20 cellular contexts compared by ENCODE assay signal in the genomic region with DNA sequence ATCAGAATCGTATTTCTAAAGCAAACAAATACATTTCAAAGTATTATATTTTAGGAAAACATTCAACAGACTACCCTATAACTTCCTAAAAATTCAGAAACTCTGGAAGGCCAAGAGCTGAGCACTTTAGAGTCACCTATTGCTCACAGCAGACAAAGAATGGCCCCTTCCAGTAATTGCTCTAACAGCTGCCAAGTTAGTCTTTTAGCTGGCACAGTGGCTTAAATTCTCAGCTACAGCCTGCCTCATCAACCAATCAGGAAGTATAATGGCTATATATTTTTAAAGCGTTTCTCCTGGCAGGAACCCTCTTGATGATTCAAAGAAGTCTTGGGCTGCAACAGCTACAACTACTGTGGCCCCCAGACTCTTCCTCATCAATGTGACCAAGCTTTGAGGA. TPM values are rescaled to one million over a fixed set of nuclear protein-coding genes. Genes with fewer than 3 reads are reported as not detected.
A peak's percentile ranks its signal among the peaks of the same experiment; 100 is the strongest.
DNase-seq lines count a peak whose midpoint lies in the region; TF ChIP-seq lines count a peak whose summit lies in the region.
"Had no signal": no experiment of that assay in that cellular context is flagged by ENCODE, and none has a peak within 500 bp of the region (broad histone marks: within the 10 kb centered on the region; RNA-seq: fewer than 3 reads in every experiment).

No MANE protein-coding gene starts in this region.

- no CpG with 5 or more reads among the region's 2 CpGs for WGBS in neuronal stem cell (ENCODE audit: extremely low coverage in 2 of 2, insufficient read length in 2 of 2, insufficient replicate concordance in 1 of 2), 2 donors

- H3K9me3 ChIP-seq in neuronal stem cell (replicated peaks in 1 of 2; ENCODE audit: control insufficient read depth in 2 of 2, insufficient read depth in 1 of 2, low read depth in 1 of 2, low read length in 2 of 2): no peaks in the 10 kb centered on the region
- no peaks in the 10 kb centered on the region for H3K9me3 ChIP-seq in colonic mucosa
- H3K9me3 ChIP-seq in WERI-Rb-1 (ENCODE audit: severe bottlenecking): no peaks in the 10 kb centered on the region
- H3K9me3 ChIP-seq: upper lobe of left lung had no signal

- H2BK120ac ChIP-seq in neuronal stem cell (ENCODE audit: low read depth, low read length): no peak overlapping the region

- no peak overlapping the region for H3K4ac ChIP-seq in neuronal stem cell (ENCODE audit: low read length)

- H3K14ac ChIP-seq in neuronal stem cell (ENCODE audit: low read length): no peak overlapping the region

- H3K18ac ChIP-seq in neuronal stem cell (ENCODE audit: low read length): no peak overlapping the region

- H3K27me3 ChIP-seq in neuronal stem cell (ENCODE audit: control insufficient read depth in 3 of 3, insufficient read depth in 3 of 3, low read depth in 1 of 3, low read length in 3 of 3): no peaks in the 10 kb centered on the region
- no peaks in the 10 kb centered on the region for H3K27me3 ChIP-seq in colonic mucosa
- H3K27me3 ChIP-seq in WERI-Rb-1 (ENCODE audit: insufficient read depth, low read depth, severe bottlenecking): no peaks in the 10 kb centered on the region
- H3K27me3 ChIP-seq: upper lobe of left lung had no signal

- H3K9ac ChIP-seq in neuronal stem cell (ENCODE audit: low read depth, low read length, poor library complexity) (no peak overlapping the region), colonic mucosa (ENCODE audit: low read depth in 2 of 2, low read length in 2 of 2) (no peak overlapping the region)

- H4K91ac ChIP-seq in neuronal stem cell (ENCODE audit: low read depth, low read length, poor library complexity): no peak overlapping the region

- H3K4me1 ChIP-seq in neuronal stem cell (ENCODE audit: control insufficient read depth in 2 of 2, insufficient read depth in 1 of 2, low read depth in 1 of 2, low read length in 2 of 2) (peaks cover 2 to 3% of the 10 kb centered on the region in 2 donors), colonic mucosa (no peaks in the 10 kb centered on the region)
- H3K4me1 ChIP-seq: upper lobe of left lung had no signal

- H2BK15ac ChIP-seq in neuronal stem cell (ENCODE audit: low read length): no peak overlapping the region

- H3K23ac ChIP-seq in neuronal stem cell (ENCODE audit: low read depth, low read length, poor library complexity): no peak overlapping the region

- H3K79me1 ChIP-seq in neuronal stem cell (ENCODE audit: low read depth, low read length): no peaks in the 10 kb centered on the region

- DNase-seq in NCI-H1694 treated with DMSO at 0.1 percent for 48 hours (lab: John Stamatoyannopoulos, UW) (peak; percentile 39), NCI-H82 treated with DMSO at 0.1 percent for 48 hours (lab: John Stamatoyannopoulos, UW; ENCODE audit: unreplicated experiment) (peak; percentile 56), neuronal stem cell (ENCODE audit: low spot score) (no peak), colonic mucosa (no peak), WERI-Rb-1 (no peak)
- no peak for DNase-seq in central memory CD4-positive, alpha-beta T cell
- no peak for DNase-seq in activated CD8-positive, alpha-beta memory T cell treated with anti-CD3 and anti-CD28 coated beads, Interleukin-2, amount 50 U/mL, for 48 hours
- DNase-seq: activated CD4-positive, alpha-beta memory T cell treated with anti-CD3 and anti-CD28 coated beads, Interleukin-2, amount 10 ng/mL, durations not matched to agents 7 days and 5 days; activated T-cell treated with anti-CD3 and anti-CD28 coated beads, Interleukin-2, amount 50 U/mL, for 4 hours; effector memory CD8-positive, alpha-beta T cell; GOT3; mesendoderm; stimulated activated CD4-positive, alpha-beta T cell treated with anti-CD3 and anti-CD28 coated beads, Interleukin-12 subunit alpha, Interleukin-12 subunit beta, amount 100 ng/mL, for 4 hours; stimulated activated naive CD4-positive, alpha-beta T cell; T-helper 1 cell; upper lobe of left lung had no signal

- TF ChIP-seq CTCF in colonic mucosa (IDR thresholded peaks at IDR 0.05) (no peak), WERI-Rb-1 (IDR thresholded peaks at IDR 0.05; ENCODE audit: low read depth, low read length) (no peak)

- intact Hi-C loops in colonic mucosa (cut with DNase I): no loop called here

- no peak overlapping the region for H3K4me2 ChIP-seq in neuronal stem cell (ENCODE audit: insufficient read depth, low read length, poor library complexity, severe bottlenecking)

- peak overlapping the region; percentile 11 for H2AFZ ChIP-seq in neuronal stem cell (ENCODE audit: low read length)

- TF ChIP-seq EP300 in Ishikawa (IDR thresholded peaks at IDR 0.05; ENCODE audit: borderline replicate concordance): no peak

- H4K8ac ChIP-seq in neuronal stem cell (ENCODE audit: low read depth, low read length): no peak overlapping the region

- H2BK12ac ChIP-seq in neuronal stem cell (ENCODE audit: low read length): no peak overlapping the region

- H3K27ac ChIP-seq in neuronal stem cell (replicated peaks; ENCODE audit: low read length) (no peak overlapping the region), colonic mucosa (no peak overlapping the region), WERI-Rb-1 (no peak overlapping the region)
- H3K27ac ChIP-seq: upper lobe of left lung, VCaP had no signal

- no peak overlapping the region for H2AK5ac ChIP-seq in neuronal stem cell (ENCODE audit: low read depth, low read length)

- no peak overlapping the region for H2BK5ac ChIP-seq in neuronal stem cell (ENCODE audit: low read length)

- H3K36me3 ChIP-seq in neuronal stem cell (replicated peaks in 1 of 2; ENCODE audit: control insufficient read depth in 2 of 2, insufficient read depth in 2 of 2, low read length in 2 of 2) (no peaks in the 10 kb centered on the region), colonic mucosa (no peaks in the 10 kb centered on the region), WERI-Rb-1 (no peaks in the 10 kb centered on the region)
- H3K36me3 ChIP-seq: upper lobe of left lung had no signal

- no peak for TF ChIP-seq RAD21 in Ishikawa (IDR thresholded peaks at IDR 0.05; ENCODE audit: low read depth)

- H3K4me3 ChIP-seq in neuronal stem cell (ENCODE audit: low read length in 2 of 2): no peak overlapping the region
- no peak overlapping the region for H3K4me3 ChIP-seq in colonic mucosa
- H3K4me3 ChIP-seq in WERI-Rb-1 (ENCODE audit: low read depth, low read length): no peak overlapping the region
- H3K4me3 ChIP-seq: upper lobe of left lung had no signal

TF ChIP-seq in Ishikawa, 13 proteins besides CTCF, POLR2A, EP300 and RAD21:
- no peak for TF ChIP-seq TCF12 (IDR thresholded peaks at IDR 0.05; ENCODE audit: low read depth)
- no peak for TF ChIP-seq ZBTB7A (IDR thresholded peaks at IDR 0.05; ENCODE audit: low read depth)
- TF ChIP-seq CEBPB (IDR thresholded peaks at IDR 0.05): no peak
- peak; percentile 58; the same call in 1 of the 2 replicates for TF ChIP-seq NFIC (IDR thresholded peaks at IDR 0.05)

RNA-seq across cellular contexts. Expression of gene SLITRK5, which starts 14.9 kb away (rescaled TPM):
- 3.4 TPM for polyA plus RNA-seq in neuronal stem cell (2013, experiment 1 of 2)
- polyA plus RNA-seq in neuronal stem cell (2013, experiment 2 of 2): 3.6 TPM
- total RNA-seq in colonic mucosa: under 1 TPM; 0.10 to 0.13 TPM
- polyA plus RNA-seq: BJ, IgD-negative memory B cell had no signal

Comparison
In these comparisons a context has a peak if more than half of its experiments do, and no peak if none do; other contexts are left out.
1. DNase-seq: peak in NCI-H1694 treated with DMSO at 0.1 percent for 48 hours (single experiment) and NCI-H82 treated with DMSO at 0.1 percent for 48 hours (single experiment); none in neuronal stem cell (single experiment), central memory CD4-positive, alpha-beta T cell (single experiment), colonic mucosa (single experiment), WERI-Rb-1 (single experiment) and activated CD8-positive, alpha-beta memory T cell treated with anti-CD3 and anti-CD28 coated beads, Interleukin-2, amount 50 U/mL, for 48 hours (single experiment).